13 cellular contexts compared by ENCODE assay signal in genomic region chr2:207810200-207810788, GRCh38. TPM values are rescaled to one million over a fixed set of nuclear protein-coding genes. Genes with fewer than 3 reads are reported as not detected.
DNase-seq lines count a peak whose midpoint lies in the region; ATAC-seq, FAIRE-seq and TF ChIP-seq lines count a peak whose summit lies in the region.
"Had no signal": no experiment of that assay in that cellular context is flagged by ENCODE, and none has a peak within 500 bp of the region (broad histone marks: within the 10 kb centered on the region; RNA-seq: fewer than 3 reads in every experiment).

No MANE protein-coding gene starts in this region.

- DNase-seq in HT-29 (ENCODE audit: low spot score), result peak; percentile 52
- DNase-seq in GM12878 (ENCODE audit: low read depth, low spot score), result no peak
- DNase-seq in right lobe of liver, result no peak
- no peak for DNase-seq in stomach
- DNase-seq in ureter (ENCODE audit: low spot score), result no peak
- DNase-seq: activated B cell treated with CpG ODN at 0.5 μM for 24 hours; activated T-cell treated with anti-CD3 and anti-CD28 coated beads, Interleukin-2, amount 50 U/mL, for 72 hours; CD8-positive, alpha-beta T cell; stimulated activated naive CD4-positive, alpha-beta T cell treated with Interleukin-2 at 50 U/mL for 16 hours had no signal

- POLR2A ChIA-PET in GM12878 (lab: Charles Lee), result no interaction called here

- no peak overlapping the region for H3K9ac ChIP-seq in GM12878 (ENCODE audit: control insufficient read depth, insufficient read depth, low read length)

- H3K36me3 ChIP-seq in GM12878 (ENCODE audit: control insufficient read depth in 2 of 2, insufficient read depth in 2 of 2, low read length in 1 of 2) (no peaks in the 10 kb centered on the region), right lobe of liver (no peaks in the 10 kb centered on the region), stomach (no peaks in the 10 kb centered on the region)
- H3K36me3 ChIP-seq: SJSA1 had no signal

- intact Hi-C loops in GM12878 (cut with micrococcal nuclease; ENCODE audit: unreplicated experiment), result no loop called here
- intact Hi-C loops in right lobe of liver (cut with DNase I), result no loop called here
- intact Hi-C loops in stomach (cut with DNase I; ENCODE audit: low total_unique reads), result no loop called here

- BruUV-seq in GM12878 (replicated peaks; lab: Mats Ljungman, UMichigan), result no TSS peak

- no peak for ATAC-seq in GM12878
- peak; percentile 57 to 72 (median 60) for ATAC-seq in right lobe of liver
- ATAC-seq in HG03045 (IDR thresholded peaks at IDR 0.05; ENCODE audit: unreplicated experiment), result no peak
- no peak for ATAC-seq in esophagus mucosa
- no peak for ATAC-seq in GM21619 (IDR thresholded peaks at IDR 0.05; ENCODE audit: unreplicated experiment)
- ATAC-seq: activated T-cell treated with anti-CD3 and anti-CD28 coated beads, Interleukin-2, amount 50 U/mL, for 72 hours; CD8-positive, alpha-beta T cell had no signal

- FAIRE-seq in GM12878 (lab: Jason Lieb, UNC), result no peak

- TF ChIP-seq EP300 in GM12878 (IDR thresholded peaks at IDR 0.05; ENCODE audit: borderline replicate concordance in 1 of 2, control insufficient read depth in 1 of 2, low read depth in 2 of 2, low read length in 2 of 2), result no peak
- no peak for TF ChIP-seq EP300 in stomach (IDR thresholded peaks at IDR 0.05)

- in situ Hi-C loops in GM12878 (cut with MboI), result no loop called here

- H4K20me1 ChIP-seq in GM12878 (ENCODE audit: control insufficient read depth, insufficient read depth), result no peaks in the 10 kb centered on the region

- H3K9me3 ChIP-seq in GM12878 (replicated peaks; ENCODE audit: control insufficient read depth, insufficient read depth, low read length) (no peaks in the 10 kb centered on the region), right lobe of liver (no peaks in the 10 kb centered on the region), stomach (no peaks in the 10 kb centered on the region)
- H3K9me3 ChIP-seq: SJSA1 had no signal

- RAD21 ChIA-PET in GM12878 (lab: Charles Lee; ENCODE audit: unreplicated experiment), result interaction anchor here (0.7 kb wide), 1 partner anchor 16 kb away, joined by 3 read pairs; no protein-coding TSS in a partner anchor

- CTCF ChIA-PET in GM12878 (lab: Yijun Ruan, JAX), result interaction anchor here (0.6 to 2.3 kb wide), 3 partner anchors 18 to 185 kb away, joined by 3 to 5 read pairs (median 3); no protein-coding TSS in a partner anchor

- H3K27ac ChIP-seq in GM12878 (ENCODE audit: control insufficient read depth, insufficient read depth) (no peak overlapping the region), right lobe of liver (peak overlapping the region; percentile 76 to 86 (median 86)), stomach (peak overlapping the region; percentile 47 to 81 (median 70))
- H3K27ac ChIP-seq: SJSA1 had no signal

- WGBS in GM12878 (ENCODE audit: insufficient coverage, insufficient replicate concordance, low lambda C conversion rate, missing lambda C conversion rate), result 58% methylated on average over 4 of the region's 4 CpGs
- WGBS in right lobe of liver (ENCODE audit: insufficient coverage, low coverage, low lambda C conversion rate, missing lambda C conversion rate), result 65% methylated on average over 4 of the region's 4 CpGs
- WGBS in stomach, 5 donors, result 77 to 85% (median 78%) methylated on average over 4 of the region's 4 CpGs

- H3K27me3 ChIP-seq in GM12878 (replicated peaks in 1 of 2; ENCODE audit: control insufficient read depth in 2 of 2, insufficient read depth in 2 of 2, low read length in 1 of 2) (no peaks in the 10 kb centered on the region), right lobe of liver (no peaks in the 10 kb centered on the region), stomach (no peaks in the 10 kb centered on the region)
- H3K27me3 ChIP-seq: SJSA1 had no signal

- TF ChIP-seq POLR2A in GM12878 (IDR thresholded peaks at IDR 0.05; ENCODE audit: low read depth, low read length) (no peak), right lobe of liver (IDR thresholded peaks at IDR 0.05) (no peak), stomach (IDR thresholded peaks at IDR 0.05) (no peak)

- H3K79me2 ChIP-seq in GM12878 (ENCODE audit: control insufficient read depth, insufficient read depth, low read length), result no peaks in the 10 kb centered on the region

- H3K4me3 ChIP-seq in GM12878, result no peak overlapping the region
- peak overlapping the region; percentile 9 to 43 (median 30) for H3K4me3 ChIP-seq in right lobe of liver
- H3K4me3 ChIP-seq in stomach, result peak overlapping the region in 3 of 4 donors; percentile 9 to 22 (median 11)
- H3K4me3 ChIP-seq: SJSA1 had no signal

- SMC1A ChIA-PET in GM12878 (lab: Charles Lee; ENCODE audit: uncharacterized antibody, unreplicated experiment), result interaction anchor here (1.3 to 1.6 kb wide), 2 partner anchors 13 to 143 kb away, joined by 3 to 5 read pairs; no protein-coding TSS in a partner anchor

- TF ChIP-seq CTCF in GM12878 (IDR thresholded peaks at IDR 0.05 in 2 of 3, conservative IDR thresholded peaks at IDR 0.05 in 1 of 3; ENCODE audit: control insufficient read depth in 2 of 3, extremely low read depth in 1 of 3, insufficient read depth in 1 of 3, low read depth in 3 of 3, low read length in 3 of 3) (no peak), right lobe of liver (IDR thresholded peaks at IDR 0.05) (no peak), stomach (IDR thresholded peaks at IDR 0.05) (no peak)

- peak overlapping the region; percentile 38 for H3K4me2 ChIP-seq in GM12878 (ENCODE audit: control insufficient read depth, insufficient read depth)

- no peak overlapping the region for H2AFZ ChIP-seq in GM12878 (ENCODE audit: control insufficient read depth, low read depth, low read length)

- H3K4me1 ChIP-seq in GM12878 (ENCODE audit: control insufficient read depth, insufficient read depth, low read length) (no peaks in the 10 kb centered on the region; the same call in none of the 2 replicates), right lobe of liver (peaks cover 0 to 24% (median 8%) of the 10 kb centered on the region in 4 donors), stomach (peaks cover 9 to 17% (median 11%) of the 10 kb centered on the region in 4 donors)
- H3K4me1 ChIP-seq: SJSA1 had no signal

- no peak for TF ChIP-seq RAD21 in GM12878 (IDR thresholded peaks at IDR 0.05; ENCODE audit: insufficient read depth, low read depth, low read length)

TF ChIP-seq in GM12878, 131 proteins besides CTCF, POLR2A, EP300 and RAD21:
- no peak for TF ChIP-seq SUPT20H (IDR thresholded peaks at IDR 0.05; ENCODE audit: borderline replicate concordance, control insufficient read depth, low read depth, low read length)
- TF ChIP-seq SREBF1 (IDR thresholded peaks at IDR 0.05; ENCODE audit: low read length), result no peak
- TF ChIP-seq, protein P1, sequence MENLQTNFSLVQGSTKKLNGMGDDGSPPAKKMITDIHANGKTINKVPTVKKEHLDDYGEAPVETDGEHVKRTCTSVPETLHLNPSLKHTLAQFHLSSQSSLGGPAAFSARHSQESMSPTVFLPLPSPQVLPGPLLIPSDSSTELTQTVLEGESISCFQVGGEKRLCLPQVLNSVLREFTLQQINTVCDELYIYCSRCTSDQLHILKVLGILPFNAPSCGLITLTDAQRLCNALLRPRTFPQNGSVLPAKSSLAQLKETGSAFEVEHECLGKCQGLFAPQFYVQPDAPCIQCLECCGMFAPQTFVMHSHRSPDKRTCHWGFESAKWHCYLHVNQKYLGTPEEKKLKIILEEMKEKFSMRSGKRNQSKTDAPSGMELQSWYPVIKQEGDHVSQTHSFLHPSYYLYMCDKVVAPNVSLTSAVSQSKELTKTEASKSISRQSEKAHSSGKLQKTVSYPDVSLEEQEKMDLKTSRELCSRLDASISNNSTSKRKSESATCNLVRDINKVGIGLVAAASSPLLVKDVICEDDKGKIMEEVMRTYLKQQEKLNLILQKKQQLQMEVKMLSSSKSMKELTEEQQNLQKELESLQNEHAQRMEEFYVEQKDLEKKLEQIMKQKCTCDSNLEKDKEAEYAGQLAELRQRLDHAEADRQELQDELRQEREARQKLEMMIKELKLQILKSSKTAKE (IDR thresholded peaks at IDR 0.05; ENCODE audit: low read depth, poor library complexity, severe bottlenecking), result no peak

RNA-seq across cellular contexts. Expression of gene FZD5, which starts 40.6 kb away (rescaled TPM):
- total RNA-seq in HT-29 (2014; rRNA removed; shearing (Covaris generic)), result 24.0 and 29.2 TPM in 2 replicates
- total RNA-seq in GM12878 (2013; cell fraction: nucleolus; rRNA removed), result 2.2 and 2.4 TPM in 2 replicates
- total RNA-seq in GM12878 (2014; rRNA removed), result 1.2 and 1.5 TPM in 2 replicates
- 0.81 and 0.83 TPM in 2 replicates for total RNA-seq in GM12878 (2014; rRNA removed; fragmentation: Illumina TruSeq; extraction: Trizol)
- total RNA-seq in GM12878 (2021), result 2.4 and 2.6 TPM in 2 replicates
- not detected for polyA plus RNA-seq in GM12878 (2011; ENCODE audit: low read depth)
- 0.78 and 0.80 TPM in 2 replicates for polyA plus RNA-seq in GM12878 (2011; rRNA removed)
- polyA plus RNA-seq in GM12878 (2011; cell fraction: cytosol; rRNA removed), result 0.46 and 0.50 TPM in 2 replicates
- 2.0 and 2.2 TPM in 2 replicates for polyA plus RNA-seq in GM12878 (2011; cell fraction: nucleus; rRNA removed)
- 0.18 and 0.21 TPM in 2 replicates for polyA plus RNA-seq in GM12878 (2012)
- 0.72 and 0.89 TPM in 2 replicates for polyA plus RNA-seq in GM12878 (2014; fragmentation: Illumina TruSeq; extraction: Trizol)
- under 1 TPM; 0.40 to 0.53 TPM for polyA plus RNA-seq in GM12878 (2014; fragmentation: Nextera tagmentation; extraction: Ambion mirVana)
- polyA plus RNA-seq in GM12878 (2014; rRNA removed), result 0.88 TPM in 2 replicates
- polyA plus RNA-seq in GM12878 (2016; fragmentation: Nextera tagmentation; extraction: Ambion mirVana), result 1 to 10 TPM in 1 of 2 experiments, under 1 TPM in 1; 0.88 to 1.2 TPM
- polyA minus RNA-seq in GM12878 (2011; rRNA and poly(A)+ RNA removed), result 1.5 and 2.1 TPM in 2 replicates
- 0.94 TPM in 2 replicates for polyA minus RNA-seq in GM12878 (2011; cell fraction: cytosol; rRNA and poly(A)+ RNA removed)
- polyA minus RNA-seq in GM12878 (2011; cell fraction: nucleus; rRNA and poly(A)+ RNA removed), result 2.7 and 4.5 TPM in 2 replicates
- 10 to 100 TPM; 18.5 to 37.4 (median 29.3) TPM for total RNA-seq in right lobe of liver
- 10 to 100 TPM; 13.4 to 62.0 (median 30.7) TPM for total RNA-seq in stomach
- polyA plus RNA-seq in stomach, result 1 to 10 TPM; 2.3 to 4.8 (median 2.7) TPM
- total RNA-seq in esophagus mucosa, result 11.8 TPM
- 11.6 TPM for total RNA-seq in ureter

Comparison
In these comparisons a context has a peak if more than half of its experiments do, and no peak if none do; other contexts are left out.
1. ATAC-seq: peak in right lobe of liver (4 of 4); none in GM12878 (single experiment), HG03045 (single experiment), esophagus mucosa (single experiment) and GM21619 (single experiment).